ENCODE assay signal across 10 cellular contexts in the genomic region with DNA sequence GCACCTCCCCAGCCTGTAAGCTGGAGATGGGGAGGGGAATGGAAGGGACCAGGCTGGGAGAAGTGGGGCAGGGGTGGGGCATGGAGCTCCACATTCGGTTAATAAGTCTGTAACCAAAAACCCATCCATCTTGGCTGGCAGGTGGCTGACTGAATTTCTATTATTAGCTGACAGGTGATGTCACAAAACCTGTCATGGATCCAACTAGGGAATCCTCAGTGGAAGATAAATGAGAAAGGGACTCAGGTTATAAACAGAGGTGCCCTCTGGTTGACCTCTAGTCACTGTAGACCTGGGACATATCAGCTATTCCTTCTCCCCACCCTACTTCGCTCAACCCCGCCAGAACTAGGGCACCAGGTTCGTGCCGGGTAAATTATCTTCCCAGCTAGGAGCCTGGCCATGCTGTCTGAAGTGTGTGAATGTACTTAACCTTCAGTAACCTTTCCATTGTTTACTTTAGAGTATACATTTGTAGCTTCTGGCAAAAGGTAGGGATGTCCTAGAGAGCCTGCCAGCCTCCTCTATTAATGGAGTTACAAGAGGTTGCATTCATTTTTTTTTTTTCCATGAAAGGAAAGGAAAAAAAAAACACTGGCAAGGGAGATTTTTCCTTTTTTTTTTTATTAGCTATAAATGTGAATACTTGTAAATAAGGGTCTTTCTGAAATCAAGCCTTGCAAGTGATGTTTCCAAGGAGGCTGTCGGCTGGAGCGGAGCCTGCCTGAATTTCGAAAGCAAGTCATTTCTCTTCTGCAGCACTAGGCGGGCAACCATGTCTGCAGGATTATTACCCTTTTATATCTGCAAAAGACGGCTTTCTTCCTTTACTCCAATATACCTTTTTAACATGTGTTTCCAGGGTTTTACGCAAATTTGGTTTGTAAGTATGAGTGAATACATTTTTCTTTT.
DNase-seq lines count a peak whose midpoint lies in the region; ATAC-seq, FAIRE-seq and TF ChIP-seq lines count a peak whose summit lies in the region.
"Had no signal": no experiment of that assay in that cellular context is flagged by ENCODE, and none has a peak within 500 bp of the region (broad histone marks: within the 10 kb centered on the region; RNA-seq: fewer than 3 reads in every experiment).

No MANE protein-coding gene starts in this region.

- WGBS in HepG2 (ENCODE audit: low lambda C conversion rate), result 77% methylated on average over 11 of the region's 11 CpGs

- TF ChIP-seq RAD21 in HepG2 (CRISPR knock-in tag; IDR thresholded peaks at IDR 0.05), result no peak

- H3K27me3 ChIP-seq in HepG2 (ENCODE audit: control insufficient read depth in 1 of 2, insufficient read depth in 2 of 2, low read length in 2 of 2), result no peaks in the 10 kb centered on the region

- H3K79me2 ChIP-seq in HepG2 (ENCODE audit: insufficient read depth, low read length), result no peaks in the 10 kb centered on the region

- no peak overlapping the region for H3K27ac ChIP-seq in HepG2 (ENCODE audit: extremely low read length, insufficient read depth, low read length)

- peaks cover 23% of the 10 kb centered on the region for H3K4me1 Mint-ChIP-seq in WTC11
- H3K4me1 Mint-ChIP-seq in stimulated activated memory B cell treated with anti-CD40 and anti-IgM and Interleukin-4, amounts not matched to agents 10 μg/mL and 1 μg/mL and 100 μg/mL, for 72 hours, result peaks cover 11% of the 10 kb centered on the region
- H3K4me1 Mint-ChIP-seq: CD14-positive monocyte had no signal

- peaks cover 33% of the 10 kb centered on the region for H3K36me3 Mint-ChIP-seq in WTC11
- H3K36me3 Mint-ChIP-seq in stimulated activated memory B cell treated with anti-CD40 and anti-IgM and Interleukin-4, amounts not matched to agents 10 μg/mL and 1 μg/mL and 100 μg/mL, for 72 hours, result peaks cover 65% of the 10 kb centered on the region

- H3K36me3 ChIP-seq in HepG2 (replicated peaks in 1 of 2; ENCODE audit: control insufficient read depth in 1 of 2, insufficient read depth in 2 of 2, low read length in 2 of 2), result peaks cover 33 to 76% of the 10 kb centered on the region in 2 experiments

- H3K9ac ChIP-seq in HepG2 (ENCODE audit: insufficient read depth, low read depth, low read length), result no peak overlapping the region

- no peak overlapping the region for H3K4me3 ChIP-seq in HepG2 (replicated peaks in 1 of 3; ENCODE audit: insufficient read depth in 1 of 3, low read depth in 2 of 3, low read length in 3 of 3)

- no peak overlapping the region for H3K4me2 ChIP-seq in HepG2 (ENCODE audit: low read depth, low read length)

- intact Hi-C loops in HepG2 (cut with micrococcal nuclease; ENCODE audit: unreplicated experiment), result no loop called here

- no peak for TF ChIP-seq EP300 in HepG2 (IDR thresholded peaks at IDR 0.05; ENCODE audit: low read depth in 2 of 2, low read length in 2 of 2)
- TF ChIP-seq EP300 in HepG2 (CRISPR knock-in tag; IDR thresholded peaks at IDR 0.05; ENCODE audit: borderline replicate concordance), result no peak

- H3K4me3 Mint-ChIP-seq in WTC11, result no peak overlapping the region
- no peak overlapping the region for H3K4me3 Mint-ChIP-seq in stimulated activated memory B cell treated with anti-CD40 and anti-IgM and Interleukin-4, amounts not matched to agents 10 μg/mL and 1 μg/mL and 100 μg/mL, for 72 hours
- H3K4me3 Mint-ChIP-seq: activated CD8-positive, alpha-beta memory T cell treated with anti-CD3 and anti-CD28 coated beads, Interleukin-2, amount 10 ng/mL, durations not matched to agents 7 days and 5 days; CD14-positive monocyte had no signal

- no peak overlapping the region for H3K27ac Mint-ChIP-seq in WTC11
- no peak overlapping the region for H3K27ac Mint-ChIP-seq in stimulated activated memory B cell treated with anti-CD40 and anti-IgM and Interleukin-4, amounts not matched to agents 10 μg/mL and 1 μg/mL and 100 μg/mL, for 72 hours
- H3K27ac Mint-ChIP-seq: activated CD8-positive, alpha-beta memory T cell treated with anti-CD3 and anti-CD28 coated beads, Interleukin-2, amount 10 ng/mL, durations not matched to agents 7 days and 5 days had no signal

- no peaks in the 10 kb centered on the region for H3K9me3 ChIP-seq in HepG2 (ENCODE audit: low read length)

- FAIRE-seq in HepG2 (lab: Jason Lieb, UNC), result peak; percentile 37

- BruUV-seq in HepG2 (replicated peaks; lab: Mats Ljungman, UMichigan), result no TSS peak

- TF ChIP-seq POLR2A in HepG2 (IDR thresholded peaks at IDR 0.05; ENCODE audit: insufficient read depth in 1 of 2, low read depth in 2 of 2, low read length in 2 of 2), result no peak

- TF ChIP-seq CTCF in WTC11 (IDR thresholded peaks at IDR 0.05), result no peak
- TF ChIP-seq CTCF in HepG2 (CRISPR knock-in tag; IDR thresholded peaks at IDR 0.05), result no peak

- in situ Hi-C loops in HepG2 (cut with HindIII; ENCODE audit: extremely low pct_ligation_motif_present, low pct_unique_long_range_greater_than_20kb), result loop anchor here (10.0 to 25.0 kb wide), 2 partner anchors 153 to 625 kb away; no protein-coding TSS in a partner anchor

- no peaks in the 10 kb centered on the region for H4K20me1 ChIP-seq in HepG2 (ENCODE audit: insufficient read depth, low read length)

- POLR2A ChIA-PET in WTC11 (lab: Charles Lee) (no interaction called here), HepG2 (lab: Yijun Ruan, JAX) (no interaction called here)

- peaks cover 17% of the 10 kb centered on the region for H3K4me1 ChIP-seq in HepG2 (ENCODE audit: insufficient read depth, low read length)

- ATAC-seq in WTC11, result peak; percentile 9
- peak; percentile 48 for ATAC-seq in HepG2
- no peak for ATAC-seq in stimulated activated memory B cell treated with anti-CD40 and anti-IgM and Interleukin-4, amounts not matched to agents 10 μg/mL and 1 μg/mL and 100 μg/mL, for 72 hours

- H2AFZ ChIP-seq in HepG2 (ENCODE audit: low read length), result no peak overlapping the region

- DNase-seq in COLO668 (lab: John Stamatoyannopoulos, UW; ENCODE audit: unreplicated experiment) (peak; percentile 71), NCI-H146 treated with DMSO at 0.1 percent for 48 hours (lab: John Stamatoyannopoulos, UW; ENCODE audit: unreplicated experiment) (peak; percentile 100), WTC11 (ENCODE audit: low spot score) (no peak), HepG2 (ENCODE audit: low spot score) (peak; percentile 41), AG20443 (ENCODE audit: low spot score) (no peak), pons (ENCODE audit: low spot score) (no peak)
- no peak for DNase-seq in stimulated activated CD4-positive, alpha-beta T cell treated with anti-CD3 and anti-CD28 coated beads, Interleukin-4, amount 100 ng/mL, for 1 hour

- H3K9me3 Mint-ChIP-seq in WTC11, result no peaks in the 10 kb centered on the region
- H3K9me3 Mint-ChIP-seq in stimulated activated memory B cell treated with anti-CD40 and anti-IgM and Interleukin-4, amounts not matched to agents 10 μg/mL and 1 μg/mL and 100 μg/mL, for 72 hours, result no peaks in the 10 kb centered on the region

- CTCF ChIA-PET in WTC11 (lab: Charles Lee) (interaction anchor here (0.9 to 1.6 kb wide), 4 partner anchors 28 to 307 kb away, joined by 3 to 5 read pairs (median 4); no protein-coding TSS in a partner anchor), HepG2 (lab: Yijun Ruan, JAX; ENCODE audit: low intra/inter-chr PET ratio, low total read pairs) (no interaction called here)

- no peaks in the 10 kb centered on the region for H3K27me3 Mint-ChIP-seq in WTC11 (ENCODE audit: low read depth)
- no peaks in the 10 kb centered on the region for H3K27me3 Mint-ChIP-seq in stimulated activated memory B cell treated with anti-CD40 and anti-IgM and Interleukin-4, amounts not matched to agents 10 μg/mL and 1 μg/mL and 100 μg/mL, for 72 hours
- H3K27me3 Mint-ChIP-seq: activated CD8-positive, alpha-beta memory T cell treated with anti-CD3 and anti-CD28 coated beads, Interleukin-2, amount 10 ng/mL, durations not matched to agents 7 days and 5 days had no signal

TF ChIP-seq in WTC11, 78 proteins besides CTCF, POLR2A, EP300 and RAD21:
- no peak for TF ChIP-seq ZNF423 (CRISPR knock-in tag; IDR thresholded peaks at IDR 0.05)

TF ChIP-seq in HepG2, 621 proteins besides CTCF, POLR2A, EP300 and RAD21 (continues in another document):
- TF ChIP-seq, protein P1, sequence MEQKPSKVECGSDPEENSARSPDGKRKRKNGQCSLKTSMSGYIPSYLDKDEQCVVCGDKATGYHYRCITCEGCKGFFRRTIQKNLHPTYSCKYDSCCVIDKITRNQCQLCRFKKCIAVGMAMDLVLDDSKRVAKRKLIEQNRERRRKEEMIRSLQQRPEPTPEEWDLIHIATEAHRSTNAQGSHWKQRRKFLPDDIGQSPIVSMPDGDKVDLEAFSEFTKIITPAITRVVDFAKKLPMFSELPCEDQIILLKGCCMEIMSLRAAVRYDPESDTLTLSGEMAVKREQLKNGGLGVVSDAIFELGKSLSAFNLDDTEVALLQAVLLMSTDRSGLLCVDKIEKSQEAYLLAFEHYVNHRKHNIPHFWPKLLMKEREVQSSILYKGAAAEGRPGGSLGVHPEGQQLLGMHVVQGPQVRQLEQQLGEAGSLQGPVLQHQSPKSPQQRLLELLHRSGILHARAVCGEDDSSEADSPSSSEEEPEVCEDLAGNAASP (CRISPR knock-in tag; IDR thresholded peaks at IDR 0.05; ENCODE audit: borderline replicate concordance), result peak; percentile 46; the same call in 1 of the 2 replicates
- TF ChIP-seq, protein P2, sequence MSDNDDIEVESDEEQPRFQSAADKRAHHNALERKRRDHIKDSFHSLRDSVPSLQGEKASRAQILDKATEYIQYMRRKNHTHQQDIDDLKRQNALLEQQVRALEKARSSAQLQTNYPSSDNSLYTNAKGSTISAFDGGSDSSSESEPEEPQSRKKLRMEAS (IDR thresholded peaks at IDR 0.05), result 0 out of 2 replicates have a peak, but pooled peaks have one; percentile 18
- peak; percentile 40 to 63; a peak in 3 of 4 replicates for TF ChIP-seq NR2F1 (CRISPR knock-in tag; IDR thresholded peaks at IDR 0.05)
- TF ChIP-seq CREB1 (IDR thresholded peaks at IDR 0.05), result peak; percentile 28; the same call in 1 of the 2 replicates
- no peak for TF ChIP-seq CREB1 (CRISPR knock-in tag; IDR thresholded peaks at IDR 0.05)
- TF ChIP-seq SAP130 (CRISPR knock-in tag; IDR thresholded peaks at IDR 0.05; ENCODE audit: low read depth), result peak; percentile 41; the same call in 1 of the 2 replicates
- TF ChIP-seq RXRB (CRISPR knock-in tag; IDR thresholded peaks at IDR 0.05; ENCODE audit: borderline replicate concordance), result peak; percentile 71; the same call in 1 of the 2 replicates
- no peak for TF ChIP-seq IKZF1 (IDR thresholded peaks at IDR 0.05)
- TF ChIP-seq, protein P3, sequence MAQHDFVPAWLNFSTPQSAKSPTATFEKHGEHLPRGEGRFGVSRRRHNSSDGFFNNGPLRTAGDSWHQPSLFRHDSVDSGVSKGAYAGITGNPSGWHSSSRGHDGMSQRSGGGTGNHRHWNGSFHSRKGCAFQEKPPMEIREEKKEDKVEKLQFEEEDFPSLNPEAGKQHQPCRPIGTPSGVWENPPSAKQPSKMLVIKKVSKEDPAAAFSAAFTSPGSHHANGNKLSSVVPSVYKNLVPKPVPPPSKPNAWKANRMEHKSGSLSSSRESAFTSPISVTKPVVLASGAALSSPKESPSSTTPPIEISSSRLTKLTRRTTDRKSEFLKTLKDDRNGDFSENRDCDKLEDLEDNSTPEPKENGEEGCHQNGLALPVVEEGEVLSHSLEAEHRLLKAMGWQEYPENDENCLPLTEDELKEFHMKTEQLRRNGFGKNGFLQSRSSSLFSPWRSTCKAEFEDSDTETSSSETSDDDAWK (CRISPR knock-in tag; IDR thresholded peaks at IDR 0.05), result no peak
- TF ChIP-seq FOXA3 (CRISPR knock-in tag; IDR thresholded peaks at IDR 0.05), result peak; percentile 73
- TF ChIP-seq RARA (CRISPR knock-in tag; IDR thresholded peaks at IDR 0.05), result peak; percentile 77

Comparison
In these comparisons a context has a peak if more than half of its experiments do, and no peak if none do; other contexts are left out.
1. DNase-seq: peak in COLO668 (single experiment), NCI-H146 treated with DMSO at 0.1 percent for 48 hours (single experiment) and HepG2 (single experiment); none in WTC11 (single experiment), stimulated activated CD4-positive, alpha-beta T cell treated with anti-CD3 and anti-CD28 coated beads, Interleukin-4, amount 100 ng/mL, for 1 hour (single experiment), AG20443 (single experiment) and pons (single experiment).